1 cellular context compared by ENCODE assay signal in the genomic region with DNA sequence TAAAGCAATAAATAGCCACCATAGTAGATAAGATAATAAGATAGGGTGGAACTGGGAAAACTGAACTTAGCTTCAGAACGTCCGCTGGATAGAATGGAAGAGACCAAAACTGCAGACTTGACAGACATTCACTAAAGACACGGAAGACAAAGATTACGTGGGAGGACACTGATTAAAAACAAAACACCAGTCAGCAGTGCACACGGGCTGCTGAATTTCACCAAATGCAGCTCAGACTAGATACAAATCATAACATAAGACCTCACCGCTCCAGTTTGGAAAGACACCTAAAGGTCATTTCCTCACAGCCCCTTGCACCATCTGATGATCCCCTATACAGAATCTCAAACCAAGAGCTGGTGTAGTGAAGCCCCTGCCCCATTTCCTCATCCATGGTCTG.
TF ChIP-seq lines count a peak whose summit lies in the region.

No MANE protein-coding gene starts in this region.

TF ChIP-seq in K562, 482 proteins besides CTCF, POLR2A, EP300 and RAD21:
- no peak for TF ChIP-seq FOXM1 (IDR thresholded peaks at IDR 0.05; ENCODE audit: low read depth)
- no peak for TF ChIP-seq FOXM1 (CRISPR knock-in tag; IDR thresholded peaks at IDR 0.05; ENCODE audit: low read depth)
- TF ChIP-seq, protein P1, sequence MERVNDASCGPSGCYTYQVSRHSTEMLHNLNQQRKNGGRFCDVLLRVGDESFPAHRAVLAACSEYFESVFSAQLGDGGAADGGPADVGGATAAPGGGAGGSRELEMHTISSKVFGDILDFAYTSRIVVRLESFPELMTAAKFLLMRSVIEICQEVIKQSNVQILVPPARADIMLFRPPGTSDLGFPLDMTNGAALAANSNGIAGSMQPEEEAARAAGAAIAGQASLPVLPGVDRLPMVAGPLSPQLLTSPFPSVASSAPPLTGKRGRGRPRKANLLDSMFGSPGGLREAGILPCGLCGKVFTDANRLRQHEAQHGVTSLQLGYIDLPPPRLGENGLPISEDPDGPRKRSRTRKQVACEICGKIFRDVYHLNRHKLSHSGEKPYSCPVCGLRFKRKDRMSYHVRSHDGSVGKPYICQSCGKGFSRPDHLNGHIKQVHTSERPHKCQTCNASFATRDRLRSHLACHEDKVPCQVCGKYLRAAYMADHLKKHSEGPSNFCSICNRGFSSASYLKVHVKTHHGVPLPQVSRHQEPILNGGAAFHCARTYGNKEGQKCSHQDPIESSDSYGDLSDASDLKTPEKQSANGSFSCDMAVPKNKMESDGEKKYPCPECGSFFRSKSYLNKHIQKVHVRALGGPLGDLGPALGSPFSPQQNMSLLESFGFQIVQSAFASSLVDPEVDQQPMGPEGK (CRISPR knock-in tag; IDR thresholded peaks at IDR 0.05; ENCODE audit: borderline replicate concordance) = no peak
- no peak for TF ChIP-seq KLF10 (CRISPR knock-in tag; IDR thresholded peaks at IDR 0.05)
- TF ChIP-seq, protein P2, sequence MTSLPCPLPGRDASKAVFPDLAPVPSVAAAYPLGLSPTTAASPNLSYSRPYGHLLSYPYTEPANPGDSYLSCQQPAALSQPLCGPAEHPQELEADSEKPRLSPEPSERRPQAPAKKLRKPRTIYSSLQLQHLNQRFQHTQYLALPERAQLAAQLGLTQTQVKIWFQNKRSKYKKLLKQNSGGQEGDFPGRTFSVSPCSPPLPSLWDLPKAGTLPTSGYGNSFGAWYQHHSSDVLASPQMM (CRISPR knock-in tag; IDR thresholded peaks at IDR 0.05) = no peak
- no peak for TF ChIP-seq ZKSCAN1 (IDR thresholded peaks at IDR 0.05; ENCODE audit: low read depth, low read length)
- TF ChIP-seq ZNF77 (CRISPR knock-in tag; IDR thresholded peaks at IDR 0.05) = no peak
- TF ChIP-seq ZNF384 (IDR thresholded peaks at IDR 0.05; ENCODE audit: low read depth, low read length) = no peak
- no peak for TF ChIP-seq ZEB2 (IDR thresholded peaks at IDR 0.05)
- TF ChIP-seq, protein P3, sequence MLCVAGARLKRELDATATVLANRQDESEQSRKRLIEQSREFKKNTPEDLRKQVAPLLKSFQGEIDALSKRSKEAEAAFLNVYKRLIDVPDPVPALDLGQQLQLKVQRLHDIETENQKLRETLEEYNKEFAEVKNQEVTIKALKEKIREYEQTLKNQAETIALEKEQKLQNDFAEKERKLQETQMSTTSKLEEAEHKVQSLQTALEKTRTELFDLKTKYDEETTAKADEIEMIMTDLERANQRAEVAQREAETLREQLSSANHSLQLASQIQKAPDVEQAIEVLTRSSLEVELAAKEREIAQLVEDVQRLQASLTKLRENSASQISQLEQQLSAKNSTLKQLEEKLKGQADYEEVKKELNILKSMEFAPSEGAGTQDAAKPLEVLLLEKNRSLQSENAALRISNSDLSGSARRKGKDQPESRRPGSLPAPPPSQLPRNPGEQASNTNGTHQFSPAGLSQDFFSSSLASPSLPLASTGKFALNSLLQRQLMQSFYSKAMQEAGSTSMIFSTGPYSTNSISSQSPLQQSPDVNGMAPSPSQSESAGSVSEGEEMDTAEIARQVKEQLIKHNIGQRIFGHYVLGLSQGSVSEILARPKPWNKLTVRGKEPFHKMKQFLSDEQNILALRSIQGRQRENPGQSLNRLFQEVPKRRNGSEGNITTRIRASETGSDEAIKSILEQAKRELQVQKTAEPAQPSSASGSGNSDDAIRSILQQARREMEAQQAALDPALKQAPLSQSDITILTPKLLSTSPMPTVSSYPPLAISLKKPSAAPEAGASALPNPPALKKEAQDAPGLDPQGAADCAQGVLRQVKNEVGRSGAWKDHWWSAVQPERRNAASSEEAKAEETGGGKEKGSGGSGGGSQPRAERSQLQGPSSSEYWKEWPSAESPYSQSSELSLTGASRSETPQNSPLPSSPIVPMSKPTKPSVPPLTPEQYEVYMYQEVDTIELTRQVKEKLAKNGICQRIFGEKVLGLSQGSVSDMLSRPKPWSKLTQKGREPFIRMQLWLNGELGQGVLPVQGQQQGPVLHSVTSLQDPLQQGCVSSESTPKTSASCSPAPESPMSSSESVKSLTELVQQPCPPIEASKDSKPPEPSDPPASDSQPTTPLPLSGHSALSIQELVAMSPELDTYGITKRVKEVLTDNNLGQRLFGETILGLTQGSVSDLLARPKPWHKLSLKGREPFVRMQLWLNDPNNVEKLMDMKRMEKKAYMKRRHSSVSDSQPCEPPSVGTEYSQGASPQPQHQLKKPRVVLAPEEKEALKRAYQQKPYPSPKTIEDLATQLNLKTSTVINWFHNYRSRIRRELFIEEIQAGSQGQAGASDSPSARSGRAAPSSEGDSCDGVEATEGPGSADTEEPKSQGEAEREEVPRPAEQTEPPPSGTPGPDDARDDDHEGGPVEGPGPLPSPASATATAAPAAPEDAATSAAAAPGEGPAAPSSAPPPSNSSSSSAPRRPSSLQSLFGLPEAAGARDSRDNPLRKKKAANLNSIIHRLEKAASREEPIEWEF (CRISPR knock-in tag; IDR thresholded peaks at IDR 0.05) = no peak
- TF ChIP-seq KLF6 (CRISPR knock-in tag; IDR thresholded peaks at IDR 0.05; ENCODE audit: borderline replicate concordance) = no peak
- no peak for TF ChIP-seq TCFL5 (CRISPR knock-in tag; conservative IDR thresholded peaks at IDR 0.05)
- no peak for TF ChIP-seq XRCC4 (IDR thresholded peaks at IDR 0.05; ENCODE audit: extremely low read depth, insufficient read depth, insufficient read length)
- TF ChIP-seq, protein P4, sequence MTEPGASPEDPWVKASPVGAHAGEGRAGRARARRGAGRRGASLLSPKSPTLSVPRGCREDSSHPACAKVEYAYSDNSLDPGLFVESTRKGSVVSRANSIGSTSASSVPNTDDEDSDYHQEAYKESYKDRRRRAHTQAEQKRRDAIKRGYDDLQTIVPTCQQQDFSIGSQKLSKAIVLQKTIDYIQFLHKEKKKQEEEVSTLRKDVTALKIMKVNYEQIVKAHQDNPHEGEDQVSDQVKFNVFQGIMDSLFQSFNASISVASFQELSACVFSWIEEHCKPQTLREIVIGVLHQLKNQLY (CRISPR knock-in tag; conservative IDR thresholded peaks at IDR 0.05) = no peak
- TF ChIP-seq ZNF253 (CRISPR knock-in tag; conservative IDR thresholded peaks at IDR 0.05) = no peak
- no peak for TF ChIP-seq MCM5 (IDR thresholded peaks at IDR 0.05; ENCODE audit: low read depth)
- no peak for TF ChIP-seq NFIX (CRISPR knock-in tag; IDR thresholded peaks at IDR 0.05; ENCODE audit: low read depth)
